In the genomic region with DNA sequence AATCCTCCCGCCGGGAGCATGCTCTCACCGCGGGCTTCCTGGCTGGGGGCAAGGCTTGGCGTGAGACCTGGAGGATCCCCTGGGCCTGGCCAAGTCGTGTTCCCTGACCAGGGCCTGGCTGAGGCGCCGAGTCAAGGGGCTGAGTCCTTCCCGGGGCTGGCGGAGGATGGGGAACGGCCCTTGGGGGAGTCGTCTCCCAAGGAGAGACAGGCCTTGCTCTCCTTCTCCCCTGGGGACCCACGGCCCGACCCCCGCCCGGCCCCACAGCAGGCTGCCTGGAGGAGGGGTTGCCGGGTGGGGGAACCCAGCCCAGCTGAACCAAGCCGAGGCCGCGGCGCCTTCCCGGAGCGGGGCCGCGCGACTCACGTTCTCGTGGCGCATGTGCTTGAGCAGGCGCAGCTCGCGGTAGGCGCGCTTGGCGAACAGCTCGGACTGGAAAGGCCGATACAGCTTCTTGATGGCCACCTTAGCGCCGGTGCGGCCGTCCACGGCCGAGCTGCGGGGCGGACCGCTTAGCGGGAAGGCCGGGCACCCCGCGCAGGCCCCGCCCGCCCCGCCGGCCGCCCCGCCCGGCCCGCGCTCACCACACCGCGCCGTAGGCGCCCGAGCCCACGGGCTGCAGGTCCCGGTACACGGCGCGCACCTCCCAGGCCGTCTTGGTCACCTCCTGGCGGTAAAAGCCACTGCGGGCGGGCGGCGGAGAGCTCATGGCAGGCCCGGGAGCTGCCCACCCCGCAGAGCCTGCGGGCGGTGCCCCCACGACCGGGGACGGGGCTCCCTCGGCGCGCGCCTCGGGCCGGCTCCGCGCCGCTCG, we compare ENCODE assay signal across 8 cellular contexts. TPM values are rescaled to one million over a fixed set of nuclear protein-coding genes. Genes with fewer than 3 reads are reported as not detected.
DNase-seq lines count a peak whose midpoint lies in the region; ATAC-seq, FAIRE-seq and TF ChIP-seq lines count a peak whose summit lies in the region.

No MANE protein-coding gene starts in this region.

- H3K9ac ChIP-seq in kidney (ENCODE audit: low read length in 2 of 2) = no peak overlapping the region

- H3K9me3 ChIP-seq in kidney (ENCODE audit: control insufficient read depth in 1 of 2, low read length in 2 of 2) = no peaks in the 10 kb centered on the region

- POLR2A ChIA-PET in BJ (lab: Charles Lee) = interaction anchor here (0.6 kb wide), 1 partner anchor 48 kb away, joined by 4 read pairs; no protein-coding TSS in a partner anchor

- in situ Hi-C loops in T47D (cut with HindIII; ENCODE audit: low pct_unique_long_range_greater_than_20kb, low sequenced_read_pairs) = no loop called here

- CTCF ChIA-PET in BJ (lab: Yijun Ruan, JAX) = interaction anchor here (1.0 to 4.7 kb wide), 6 partner anchors 9 to 81 kb away, joined by 3 to 28 read pairs (median 7); partner anchors contain the start of genes DENND6B and HDAC10

- DNase-seq in BJ (ENCODE audit: low read depth) (no peak), OCI-M1 (lab: John Stamatoyannopoulos, UW) (peak; percentile 58), T47D (ENCODE audit: low read depth in 1 of 2, low spot score in 1 of 2) (peak; percentile 41 to 62), kidney (no peak)
- DNase-seq in stimulated activated CD8-positive, alpha-beta memory T cell treated with anti-CD3 and anti-CD28 coated beads, Interleukin-4, amount 100 ng/mL, for 48 hours = peak; percentile 63

- intact Hi-C loops in kidney (cut with DNase I) = loop anchor here (5.0 kb wide), 1 partner anchor 76 kb away; no protein-coding TSS in a partner anchor

- H3K4me1 ChIP-seq in kidney (ENCODE audit: control insufficient read depth in 1 of 2, insufficient read depth in 1 of 2, low read depth in 1 of 2, low read length in 2 of 2) = peaks cover 6 to 9% of the 10 kb centered on the region in 2 donors

- H3K27ac ChIP-seq in kidney (ENCODE audit: low read depth in 2 of 2, low read length in 2 of 2) = no peak overlapping the region

- TF ChIP-seq CTCF in BJ (IDR thresholded peaks at IDR 0.05; ENCODE audit: insufficient read depth, low read depth, low read length) (no peak), kidney (IDR thresholded peaks at IDR 0.05; ENCODE audit: borderline replicate concordance, extremely low read depth, insufficient read depth) (no peak)

- ATAC-seq in GM19397 (IDR thresholded peaks at IDR 0.05; ENCODE audit: unreplicated experiment) (peak; percentile 21), GM21390 (IDR thresholded peaks at IDR 0.05; ENCODE audit: unreplicated experiment) (no peak), HG02970 (IDR thresholded peaks at IDR 0.05; ENCODE audit: low FRiP score, unreplicated experiment) (no peak)

- H3K27me3 ChIP-seq in BJ (ENCODE audit: control insufficient read depth, insufficient read depth, low read length) = no peaks in the 10 kb centered on the region

- H3K4me3 ChIP-seq in BJ (ENCODE audit: low read depth, low read length) (peak overlapping the region; percentile 68), kidney (ENCODE audit: low read length in 2 of 2) (peak overlapping the region; percentile 7 to 39)

- H3K36me3 ChIP-seq in BJ (ENCODE audit: control insufficient read depth, insufficient read depth, low read length) (peaks cover 15% of the 10 kb centered on the region), kidney (ENCODE audit: control insufficient read depth in 1 of 2, insufficient read depth in 2 of 2, low read length in 2 of 2) (no peaks in the 10 kb centered on the region)

- FAIRE-seq in kidney (lab: Jason Lieb, UNC) = no peak

RNA-seq across cellular contexts. Expression of gene MAPK12, which starts 0.5 kb away (rescaled TPM):
- 36.6 and 51.4 TPM in 2 replicates for polyA plus RNA-seq in BJ (2011; rRNA removed)
- 33.0 and 51.2 TPM in 2 replicates for polyA minus RNA-seq in BJ (2011; rRNA and poly(A)+ RNA removed)
- total RNA-seq in kidney = 15.9 TPM
- 13.4 TPM for polyA plus RNA-seq in kidney (ENCODE audit: insufficient read depth, low read depth, low replicate concordance)

RNA-seq across cellular contexts. Expression of gene MAPK11, which starts 9.2 kb away (rescaled TPM):
- polyA plus RNA-seq in BJ (2011; rRNA removed) = 11.2 and 19.6 TPM in 2 replicates
- polyA minus RNA-seq in BJ (2011; rRNA and poly(A)+ RNA removed) = 13.7 and 18.9 TPM in 2 replicates
- 18.3 TPM for total RNA-seq in kidney
- polyA plus RNA-seq in kidney (ENCODE audit: insufficient read depth, low read depth, low replicate concordance) = 11.4 TPM

RNA-seq across cellular contexts. Expression of gene HDAC10, which starts 9.9 kb away (rescaled TPM):
- polyA plus RNA-seq in BJ (2011; rRNA removed) (8.8 and 18.2 TPM in 2 replicates), kidney (ENCODE audit: insufficient read depth, low read depth, low replicate concordance) (20.4 TPM)
- 9.6 and 9.9 TPM in 2 replicates for polyA minus RNA-seq in BJ (2011; rRNA and poly(A)+ RNA removed)
- total RNA-seq in kidney = 43.8 TPM

RNA-seq across cellular contexts. Expression of gene TUBGCP6, which starts 16.2 kb away (rescaled TPM):
- polyA plus RNA-seq in BJ (2011; rRNA removed) = 9.4 and 17.5 TPM in 2 replicates
- polyA minus RNA-seq in BJ (2011; rRNA and poly(A)+ RNA removed) = 9.0 and 11.5 TPM in 2 replicates
- 52.0 TPM for total RNA-seq in kidney
- 19.2 TPM for polyA plus RNA-seq in kidney (ENCODE audit: insufficient read depth, low read depth, low replicate concordance)

RNA-seq across cellular contexts. Expression of gene PLXNB2, which starts 46.4 kb away (rescaled TPM):
- polyA plus RNA-seq in BJ (2011; rRNA removed) = 83.7 and 143 TPM in 2 replicates
- 151 and 183 TPM in 2 replicates for polyA minus RNA-seq in BJ (2011; rRNA and poly(A)+ RNA removed)
- total RNA-seq in kidney = 383 TPM
- 128 TPM for polyA plus RNA-seq in kidney (ENCODE audit: insufficient read depth, low read depth, low replicate concordance)

Comparison
In these comparisons a context has a peak if more than half of its experiments do, and no peak if none do; other contexts are left out.
1. DNase-seq: peak in OCI-M1 (single experiment), T47D (2 of 2) and stimulated activated CD8-positive, alpha-beta memory T cell treated with anti-CD3 and anti-CD28 coated beads, Interleukin-4, amount 100 ng/mL, for 48 hours (single experiment); none in BJ (single experiment) and kidney (single experiment).